21 cellular contexts compared by ENCODE assay signal in genomic region chr4:4379540-4380087, GRCh38.
"Had no signal": no experiment of that assay in that cellular context is flagged by ENCODE, and none has a peak within 500 bp of the region (broad histone marks: within the 10 kb centered on the region; RNA-seq: fewer than 3 reads in every experiment).

No MANE protein-coding gene starts in this region.

- H3K9ac ChIP-seq: parathyroid adenoma had no signal

- H3K36me3 ChIP-seq: left lung, right lobe of liver, uterus had no signal

- H3K27me3 ChIP-seq: right lobe of liver, uterus had no signal

- H3K4me1 Mint-ChIP-seq: activated naive CD4-positive, alpha-beta T cell treated with anti-CD3 and anti-CD28 coated beads, Interleukin-2, amount 50 U/mL, for 24 hours had no signal

- H3K27ac ChIP-seq: foreskin keratinocyte, left lung, parathyroid adenoma, right lobe of liver, uterus had no signal

- ATAC-seq: foreskin keratinocyte; left lung; naive thymus-derived CD4-positive, alpha-beta T cell; right lobe of liver; stimulated activated naive B cell treated with anti-CD40 and anti-IgM and Interleukin-4, amounts not matched to agents 10 μg/mL and 1 μg/mL and 100 μg/mL, for 72 hours had no signal

- FAIRE-seq: small intestine, TTC549 had no signal

- H3K4me3 ChIP-seq: left lung, lung, right lobe of liver, uterus had no signal

- H3K4me1 ChIP-seq: foreskin keratinocyte, left lung, parathyroid adenoma, right lobe of liver, uterus had no signal

- H3K36me3 Mint-ChIP-seq: activated naive CD4-positive, alpha-beta T cell treated with anti-CD3 and anti-CD28 coated beads, Interleukin-2, amount 50 U/mL, for 24 hours; brain had no signal

- H3K9me3 ChIP-seq: right lobe of liver, uterus had no signal

- H2AFZ ChIP-seq: parathyroid adenoma had no signal

- DNase-seq: activated gamma-delta T cell treated with Interleukin-2 at 50 U/mL for 16 hours; activated T-cell treated with anti-CD3 and anti-CD28 coated beads, Interleukin-2, amount 50 U/mL, for 1 hour; anterior cingulate cortex; effector CD4-positive, alpha-beta T cell; foreskin keratinocyte; kidney glomerular epithelial cell; left lung; naive thymus-derived CD4-positive, alpha-beta T cell; small intestine; stimulated activated CD4-positive, alpha-beta T cell treated with anti-CD3 and anti-CD28 coated beads, Interleukin-15, amount 100 ng/mL, for 24 hours; stimulated activated naive B cell treated with anti-CD40 and anti-IgM and Interleukin-4, amounts not matched to agents 10 μg/mL and 1 μg/mL and 100 μg/mL, for 72 hours; trophoblast cell; uterus had no signal

- H3K9me3 Mint-ChIP-seq: activated naive CD4-positive, alpha-beta T cell treated with anti-CD3 and anti-CD28 coated beads, Interleukin-2, amount 50 U/mL, for 24 hours; T-helper 2 cell treated with Interferon-gamma antibody and Interleukin-4, amounts not matched to agents 5 μg/mL and 100 μg/mL, for 36 hours had no signal

- H3K27ac Mint-ChIP-seq: activated naive CD4-positive, alpha-beta T cell treated with anti-CD3 and anti-CD28 coated beads, Interleukin-2, amount 50 U/mL, for 24 hours; dendritic cell treated with granulocyte-macrophage colony-stimulating factor and Interleukin-4, amounts not matched to agents 40 ng/mL and 50 ng/mL, for 4 days; naive thymus-derived CD4-positive, alpha-beta T cell; stimulated activated naive B cell treated with anti-CD40 and anti-IgM and Interleukin-4, amounts not matched to agents 10 μg/mL and 1 μg/mL and 100 μg/mL, for 72 hours; T-helper 2 cell treated with Interferon-gamma antibody and Interleukin-4, amounts not matched to agents 5 μg/mL and 100 μg/mL, for 36 hours had no signal

- H3K4me3 Mint-ChIP-seq: activated naive CD4-positive, alpha-beta T cell treated with anti-CD3 and anti-CD28 coated beads, Interleukin-2, amount 50 U/mL, for 24 hours; brain; dendritic cell treated with granulocyte-macrophage colony-stimulating factor and Interleukin-4, amounts not matched to agents 40 ng/mL and 50 ng/mL, for 4 days; naive thymus-derived CD4-positive, alpha-beta T cell; stimulated activated naive B cell treated with anti-CD40 and anti-IgM and Interleukin-4, amounts not matched to agents 10 μg/mL and 1 μg/mL and 100 μg/mL, for 72 hours; T-helper 2 cell treated with Interferon-gamma antibody and Interleukin-4, amounts not matched to agents 5 μg/mL and 100 μg/mL, for 36 hours had no signal

- H3K79me2 ChIP-seq: parathyroid adenoma had no signal
